In the genomic region with DNA sequence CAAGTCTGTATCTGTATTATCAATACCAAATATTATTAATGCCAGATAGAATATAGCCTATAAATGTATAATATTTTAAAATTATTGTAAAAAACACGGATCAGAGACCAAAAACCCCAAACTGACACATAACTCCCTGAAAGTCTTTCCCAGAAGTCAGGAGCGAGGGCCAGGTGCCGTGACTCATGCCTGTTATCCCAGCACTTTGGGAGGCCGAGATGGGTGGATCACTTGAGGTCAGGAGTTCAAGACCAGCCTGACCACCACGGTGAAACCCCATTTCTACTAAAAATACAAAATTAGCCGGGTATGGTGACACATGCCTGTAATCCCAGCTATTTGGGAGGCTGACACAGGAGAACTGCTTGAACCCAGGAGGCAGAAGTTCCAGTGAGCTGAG, we compare ENCODE assay signal across 8 cellular contexts. TPM values are rescaled to one million over a fixed set of nuclear protein-coding genes. Genes with fewer than 3 reads are reported as not detected.
DNase-seq lines count a peak whose midpoint lies in the region; ATAC-seq, FAIRE-seq and TF ChIP-seq lines count a peak whose summit lies in the region.
"Not testable (repeated sequence)": the region's sequence is repeated elsewhere in the genome, so short reads cannot be mapped to it uniquely, and the experiment has no call there.

No MANE protein-coding gene starts in this region.

- peak overlapping the region; percentile 89 for H3K27ac Mint-ChIP-seq in T-helper 17 cell
- peak overlapping the region; percentile 85 for H3K27ac Mint-ChIP-seq in activated naive CD8-positive, alpha-beta T cell treated with anti-CD3 and anti-CD28 coated beads for 36 hours
- H3K27ac Mint-ChIP-seq in nephron progenitor cell = peak overlapping the region; percentile 5
- not testable (repeated sequence) for H3K27ac Mint-ChIP-seq in stimulated activated naive CD8-positive, alpha-beta T cell treated with anti-CD3 and anti-CD28 coated beads, Interleukin-15, amount 100 ng/mL, for 72 hours

- H3K36me3 ChIP-seq in bronchial epithelial cell (ENCODE audit: control insufficient read depth, insufficient read depth, low read length) = not testable (repeated sequence)

- TF ChIP-seq CTCF in bronchial epithelial cell (IDR thresholded peaks at IDR 0.05; ENCODE audit: insufficient read depth, low read length, severe bottlenecking); nephron progenitor cell (IDR thresholded peaks at IDR 0.05): not testable (repeated sequence)

- H3K4me1 Mint-ChIP-seq in T-helper 17 cell = peaks cover 37% of the 10 kb centered on the region
- H3K4me1 Mint-ChIP-seq in activated naive CD8-positive, alpha-beta T cell treated with anti-CD3 and anti-CD28 coated beads for 36 hours = peaks cover 65% of the 10 kb centered on the region
- not testable (repeated sequence) for H3K4me1 Mint-ChIP-seq in nephron progenitor cell
- H3K4me1 Mint-ChIP-seq in stimulated activated naive CD8-positive, alpha-beta T cell treated with anti-CD3 and anti-CD28 coated beads, Interleukin-15, amount 100 ng/mL, for 72 hours = peaks cover 85% of the 10 kb centered on the region

- peak overlapping the region; percentile 82 for H3K4me3 Mint-ChIP-seq in T-helper 17 cell
- not testable (repeated sequence) for H3K4me3 Mint-ChIP-seq in activated naive CD8-positive, alpha-beta T cell treated with anti-CD3 and anti-CD28 coated beads for 36 hours; nephron progenitor cell
- H3K4me3 Mint-ChIP-seq in stimulated activated naive CD8-positive, alpha-beta T cell treated with anti-CD3 and anti-CD28 coated beads, Interleukin-15, amount 100 ng/mL, for 72 hours = peak overlapping the region; percentile 25 to 60

- in situ Hi-C loops in ACHN (cut with HindIII; ENCODE audit: low pct_ligation_motif_present, low pct_unique_long_range_greater_than_20kb, low sequenced_read_pairs) = not testable (repeated sequence)

- H3K4me3 ChIP-seq in bronchial epithelial cell (ENCODE audit: low read depth, low read length) = not testable (repeated sequence)

- DNase-seq in ACHN (peak; percentile 49), bronchial epithelial cell (ENCODE audit: low read depth) (peak; percentile 16), glomerular visceral epithelial cell (ENCODE audit: extremely low spot score) (peak; percentile 53)
- DNase-seq in HTR-8/SVneo (ENCODE audit: insufficient read length, low spot score); T-helper 17 cell; activated naive CD8-positive, alpha-beta T cell treated with anti-CD3 and anti-CD28 coated beads for 36 hours; nephron progenitor cell; stimulated activated naive CD8-positive, alpha-beta T cell treated with anti-CD3 and anti-CD28 coated beads, Interleukin-15, amount 100 ng/mL, for 72 hours: not testable (repeated sequence)

- H3K27me3 ChIP-seq in bronchial epithelial cell (ENCODE audit: control insufficient read depth, insufficient read depth, low read length) = not testable (repeated sequence)

- not testable (repeated sequence) for H3K9me3 ChIP-seq in T-helper 17 cell (ENCODE audit: control insufficient read depth, low read length, poor library complexity, severe bottlenecking)

- ATAC-seq in T-helper 17 cell; stimulated activated naive CD8-positive, alpha-beta T cell treated with anti-CD3 and anti-CD28 coated beads, Interleukin-15, amount 100 ng/mL, for 72 hours: not testable (repeated sequence)

- peak; percentile 51 for FAIRE-seq in HTR-8/SVneo (lab: Jason Lieb, UNC)
- not testable (repeated sequence) for FAIRE-seq in bronchial epithelial cell (lab: Jason Lieb, UNC)

- not testable (repeated sequence) for H3K27me3 Mint-ChIP-seq in T-helper 17 cell; activated naive CD8-positive, alpha-beta T cell treated with anti-CD3 and anti-CD28 coated beads for 36 hours; nephron progenitor cell (ENCODE audit: low read depth, poor library complexity); stimulated activated naive CD8-positive, alpha-beta T cell treated with anti-CD3 and anti-CD28 coated beads, Interleukin-15, amount 100 ng/mL, for 72 hours

- not testable (repeated sequence) for H3K36me3 Mint-ChIP-seq in T-helper 17 cell (ENCODE audit: low read depth)
- peaks cover 61% of the 10 kb centered on the region for H3K36me3 Mint-ChIP-seq in activated naive CD8-positive, alpha-beta T cell treated with anti-CD3 and anti-CD28 coated beads for 36 hours
- peaks cover 93% of the 10 kb centered on the region for H3K36me3 Mint-ChIP-seq in nephron progenitor cell (ENCODE audit: low read depth)

- not testable (repeated sequence) for H3K9me3 Mint-ChIP-seq in activated naive CD8-positive, alpha-beta T cell treated with anti-CD3 and anti-CD28 coated beads for 36 hours
- peaks cover 37% of the 10 kb centered on the region for H3K9me3 Mint-ChIP-seq in nephron progenitor cell
- peaks cover 10 to 13% of the 10 kb centered on the region in 2 donors for H3K9me3 Mint-ChIP-seq in stimulated activated naive CD8-positive, alpha-beta T cell treated with anti-CD3 and anti-CD28 coated beads, Interleukin-15, amount 100 ng/mL, for 72 hours

RNA-seq across cellular contexts. Expression of gene YWHAQ, which starts 35.5 kb away (rescaled TPM):
- total RNA-seq in T-helper 17 cell (100 to 1,000 TPM; 176 to 189 TPM), bronchial epithelial cell (176 and 278 TPM in 2 replicates)
- total RNA-seq in activated naive CD8-positive, alpha-beta T cell treated with anti-CD3 and anti-CD28 coated beads for 36 hours = 100 to 1,000 TPM; 314 to 317 TPM

RNA-seq across cellular contexts. Expression of gene ADAM17, which starts 39.6 kb away (rescaled TPM):
- 10 to 100 TPM; 27.2 to 34.0 TPM for total RNA-seq in T-helper 17 cell
- total RNA-seq in activated naive CD8-positive, alpha-beta T cell treated with anti-CD3 and anti-CD28 coated beads for 36 hours = 10 to 100 TPM; 13.4 to 14.5 TPM
- total RNA-seq in bronchial epithelial cell = 91.1 and 123 TPM in 2 replicates
